In genomic region chrX:101595739-101596419, GRCh38 we compare ENCODE assay signal across 8 cellular contexts. TPM values are rescaled to one million over a fixed set of nuclear protein-coding genes. Genes with fewer than 3 reads are reported as not detected.
A peak's percentile ranks its signal among the peaks of the same experiment; 100 is the strongest.
DNase-seq lines count a peak whose midpoint lies in the region; ATAC-seq, FAIRE-seq and TF ChIP-seq lines count a peak whose summit lies in the region.

No MANE protein-coding gene starts in this region.

- H3K36me3 ChIP-seq in SK-N-MC (ENCODE audit: insufficient read depth, low read length), result no peaks in the 10 kb centered on the region

- peak; percentile 98 for ATAC-seq in HG02571 (IDR thresholded peaks at IDR 0.05; ENCODE audit: unreplicated experiment)

- H3K9ac ChIP-seq in SK-N-MC (ENCODE audit: insufficient read length), result no peak overlapping the region

- no peaks in the 10 kb centered on the region for H3K9me3 ChIP-seq in SK-N-MC (ENCODE audit: low read depth, low read length)

- TF ChIP-seq POLR2A in GM12891 (IDR thresholded peaks at IDR 0.05; ENCODE audit: low read depth, low read length), result no peak

- FAIRE-seq in GM12891 (lab: Jason Lieb, UNC), result peak; percentile 89

- DNase-seq in Ammon's horn (ENCODE audit: low spot score) (peak; percentile 68), GM12891 (ENCODE audit: insufficient read length, low spot score) (peak; percentile 32), M059J (ENCODE audit: low read depth) (peak; percentile 76), SK-N-MC (ENCODE audit: low read depth, low spot score) (peak; percentile 30), medulla oblongata (ENCODE audit: extremely low spot score) (peak; percentile 78), NCI-H1048 (lab: John Stamatoyannopoulos, UW) (no peak)
- DNase-seq in effector CD4-positive, alpha-beta T cell, result peak; percentile 36

- H3K4me3 ChIP-seq in SK-N-MC, result no peak overlapping the region

- H3K27ac ChIP-seq in SK-N-MC, result no peak overlapping the region

TF ChIP-seq in GM12891, 5 proteins besides CTCF, POLR2A, EP300 and RAD21:
- TF ChIP-seq SPI1 (IDR thresholded peaks at IDR 0.05; ENCODE audit: low read depth, low read length) (peak; percentile 51; the same call in 1 of the 2 replicates), TAF1 (IDR thresholded peaks at IDR 0.05; ENCODE audit: low read depth, low read length) (no peak)
TF ChIP-seq in GM12891: peak in this region for 1.

RNA-seq across cellular contexts. Expression of gene ARMCX6, which starts 21.9 kb away (rescaled TPM):
- 54.4 TPM for polyA plus RNA-seq in GM12891 (2012; ENCODE audit: low read depth, missing spikeins)
- total RNA-seq in M059J (2014; rRNA removed; shearing (Covaris generic)), result 71.8 and 89.8 TPM in 2 replicates

RNA-seq across cellular contexts. Expression of gene ARMCX3, which starts 27.1 kb away (rescaled TPM):
- polyA plus RNA-seq in GM12891 (2012; ENCODE audit: low read depth, missing spikeins), result 25.8 TPM
- 49.3 and 78.8 TPM in 2 replicates for total RNA-seq in M059J (2014; rRNA removed; shearing (Covaris generic))

RNA-seq across cellular contexts. Expression of gene ARMCX1, which starts 45.5 kb away (rescaled TPM):
- polyA plus RNA-seq in GM12891 (2012; ENCODE audit: low read depth, missing spikeins), result 3.9 TPM
- total RNA-seq in M059J (2014; rRNA removed; shearing (Covaris generic)), result 34.4 and 38.9 TPM in 2 replicates
